In genomic region chr21:42758721-42759593, GRCh38 we compare ENCODE assay signal across 21 cellular contexts.
DNase-seq lines count a peak whose midpoint lies in the region; ATAC-seq, FAIRE-seq and TF ChIP-seq lines count a peak whose summit lies in the region.
"Had no signal": no experiment of that assay in that cellular context is flagged by ENCODE, and none has a peak within 500 bp of the region (broad histone marks: within the 10 kb centered on the region; RNA-seq: fewer than 3 reads in every experiment).

No MANE protein-coding gene starts in this region.

- H3K4me3 ChIP-seq in HepG2 (replicated peaks in 1 of 3; ENCODE audit: insufficient read depth in 1 of 3, low read depth in 2 of 3, low read length in 3 of 3) = no peak overlapping the region
- no peak overlapping the region for H3K4me3 ChIP-seq in right lobe of liver
- H3K4me3 ChIP-seq in WERI-Rb-1 (ENCODE audit: low read depth, low read length) = no peak overlapping the region
- H3K4me3 ChIP-seq in lower lobe of right lung = no peak overlapping the region
- H3K4me3 ChIP-seq in spleen = no peak overlapping the region
- H3K4me3 ChIP-seq in breast epithelium = no peak overlapping the region
- H3K4me3 ChIP-seq: HAP-1 had no signal

- no peak for TF ChIP-seq EP300 in HepG2 (IDR thresholded peaks at IDR 0.05; ENCODE audit: low read depth in 2 of 2, low read length in 2 of 2)
- no peak for TF ChIP-seq EP300 in HepG2 (CRISPR knock-in tag; IDR thresholded peaks at IDR 0.05; ENCODE audit: borderline replicate concordance)

- DNase-seq in HepG2 (ENCODE audit: low spot score) = no peak
- no peak for DNase-seq in right lobe of liver
- DNase-seq in WERI-Rb-1 = no peak
- peak; percentile 16 for DNase-seq in lower lobe of right lung
- DNase-seq in spleen = peak; percentile 56
- no peak for DNase-seq in activated naive CD4-positive, alpha-beta T cell (lab: John Stamatoyannopoulos, UW)
- DNase-seq in T-helper 9 cell = no peak
- no peak for DNase-seq in breast epithelium (ENCODE audit: low spot score in 2 of 2)
- DNase-seq: BE2C; CD4-positive, alpha-beta memory T cell; DMS153; GF-D8; MV-4-11; NCI-H1694 treated with DMSO at 0.1 percent for 48 hours; NCI-H2107; NCI-H2227 treated with DMSO at 0.1 percent for 48 hours; NCI-H510A treated with DMSO at 0.1 percent for 48 hours; NCI-H774; SIG-M5 had no signal

- H3K36me3 ChIP-seq in HepG2 (replicated peaks in 1 of 2; ENCODE audit: control insufficient read depth in 1 of 2, insufficient read depth in 2 of 2, low read length in 2 of 2) (peaks cover 0 to 7% of the 10 kb centered on the region in 2 experiments; a peak in 3 of 5 replicates), right lobe of liver (no peaks in the 10 kb centered on the region), WERI-Rb-1 (peaks cover 70% of the 10 kb centered on the region), lower lobe of right lung (peaks cover 4% of the 10 kb centered on the region), spleen (peaks cover 0 to 81% (median 12%) of the 10 kb centered on the region in 6 donors), breast epithelium (no peaks in the 10 kb centered on the region)
- H3K36me3 ChIP-seq: BE2C, HAP-1 had no signal

- in situ Hi-C loops in HepG2 (cut with HindIII; ENCODE audit: extremely low pct_ligation_motif_present, low pct_unique_long_range_greater_than_20kb) = loop anchor here (25.0 kb wide), 1 partner anchor 97 kb away; the partner anchor contains the start of gene PDE9A

- no peaks in the 10 kb centered on the region for H3K79me2 ChIP-seq in HepG2 (ENCODE audit: insufficient read depth, low read length)

- 92% methylated on average over 15 of the region's 20 CpGs for WGBS in HepG2 (ENCODE audit: low lambda C conversion rate)
- 77% methylated on average over 10 of the region's 20 CpGs for WGBS in right lobe of liver (ENCODE audit: insufficient coverage, low coverage, low lambda C conversion rate, missing lambda C conversion rate)
- 81 to 88% (median 86%) methylated on average over 18 to 20 of the region's 20 CpGs for WGBS in spleen, 5 donors

- TF ChIP-seq CTCF in HepG2 (CRISPR knock-in tag; IDR thresholded peaks at IDR 0.05) = no peak
- TF ChIP-seq CTCF in right lobe of liver (IDR thresholded peaks at IDR 0.05) = no peak
- no peak for TF ChIP-seq CTCF in WERI-Rb-1 (IDR thresholded peaks at IDR 0.05; ENCODE audit: low read depth, low read length)
- no peak for TF ChIP-seq CTCF in lower lobe of right lung (IDR thresholded peaks at IDR 0.05)
- no peak for TF ChIP-seq CTCF in spleen (IDR thresholded peaks at IDR 0.05 in 8 of 11, conservative IDR thresholded peaks at IDR 0.05 in 3 of 11)
- no peak for TF ChIP-seq CTCF in breast epithelium (IDR thresholded peaks at IDR 0.05)

- no peak overlapping the region for H2AFZ ChIP-seq in HepG2 (ENCODE audit: low read length)

- no peak for TF ChIP-seq RAD21 in HepG2 (CRISPR knock-in tag; IDR thresholded peaks at IDR 0.05)

- H3K27me3 ChIP-seq in HepG2 (ENCODE audit: control insufficient read depth in 1 of 2, insufficient read depth in 2 of 2, low read length in 2 of 2) (no peaks in the 10 kb centered on the region), right lobe of liver (no peaks in the 10 kb centered on the region), WERI-Rb-1 (ENCODE audit: insufficient read depth, low read depth, severe bottlenecking) (no peaks in the 10 kb centered on the region), lower lobe of right lung (ENCODE audit: low read depth) (no peaks in the 10 kb centered on the region), spleen (replicated peaks in 1 of 7) (no peaks in the 10 kb centered on the region), breast epithelium (no peaks in the 10 kb centered on the region)
- H3K27me3 ChIP-seq: BE2C had no signal

- no peaks in the 10 kb centered on the region for H4K20me1 ChIP-seq in HepG2 (ENCODE audit: insufficient read depth, low read length)

- FAIRE-seq in HepG2 (lab: Jason Lieb, UNC) = no peak

- no peak overlapping the region for H3K9ac ChIP-seq in HepG2 (ENCODE audit: insufficient read depth, low read depth, low read length)
- H3K9ac ChIP-seq: KMS-11 had no signal

- H3K4me1 ChIP-seq in HepG2 (ENCODE audit: insufficient read depth, low read length) (peaks cover 43% of the 10 kb centered on the region), right lobe of liver (peaks cover 0 to 8% (median 0%) of the 10 kb centered on the region in 4 donors), lower lobe of right lung (no peaks in the 10 kb centered on the region), spleen (no peaks in the 10 kb centered on the region), breast epithelium (no peaks in the 10 kb centered on the region)
- H3K4me1 ChIP-seq: HAP-1 had no signal

- no peak overlapping the region for H3K27ac ChIP-seq in HepG2 (ENCODE audit: extremely low read length, insufficient read depth, low read length)
- no peak overlapping the region for H3K27ac ChIP-seq in right lobe of liver
- peak overlapping the region; percentile 89 for H3K27ac ChIP-seq in WERI-Rb-1
- H3K27ac ChIP-seq in lower lobe of right lung = no peak overlapping the region
- no peak overlapping the region for H3K27ac ChIP-seq in spleen
- no peak overlapping the region for H3K27ac ChIP-seq in breast epithelium
- H3K27ac ChIP-seq: KMS-11 had no signal

- BruUV-seq in HepG2 (replicated peaks; lab: Mats Ljungman, UMichigan) = no TSS peak

- no peak for TF ChIP-seq POLR2A in HepG2 (IDR thresholded peaks at IDR 0.05; ENCODE audit: insufficient read depth in 1 of 2, low read depth in 2 of 2, low read length in 2 of 2)
- TF ChIP-seq POLR2A in right lobe of liver (IDR thresholded peaks at IDR 0.05) = no peak
- TF ChIP-seq POLR2A in spleen (IDR thresholded peaks at IDR 0.05) = no peak
- TF ChIP-seq POLR2A in breast epithelium (IDR thresholded peaks at IDR 0.05) = no peak

- POLR2A ChIA-PET in HepG2 (lab: Yijun Ruan, JAX) = no interaction called here

- intact Hi-C loops in HepG2 (cut with micrococcal nuclease; ENCODE audit: unreplicated experiment) = no loop called here
- intact Hi-C loops in right lobe of liver (cut with DNase I) = no loop called here
- intact Hi-C loops in lower lobe of right lung (cut with DNase I) = no loop called here
- intact Hi-C loops in spleen (cut with DNase I; ENCODE audit: low total_unique reads) = no loop called here
- intact Hi-C loops in breast epithelium (cut with DNase I; ENCODE audit: low total_unique reads) = no loop called here

- H3K9me3 ChIP-seq in HepG2 (ENCODE audit: low read length) (no peaks in the 10 kb centered on the region), right lobe of liver (no peaks in the 10 kb centered on the region), WERI-Rb-1 (ENCODE audit: severe bottlenecking) (no peaks in the 10 kb centered on the region), lower lobe of right lung (no peaks in the 10 kb centered on the region), spleen (no peaks in the 10 kb centered on the region), breast epithelium (no peaks in the 10 kb centered on the region)
- H3K9me3 ChIP-seq: BE2C, HAP-1 had no signal

- CTCF ChIA-PET in HepG2 (lab: Yijun Ruan, JAX; ENCODE audit: low intra/inter-chr PET ratio, low total read pairs) = no interaction called here

- ATAC-seq in HepG2 = no peak
- no peak for ATAC-seq in right lobe of liver
- ATAC-seq in lower lobe of right lung = no peak

- no peak overlapping the region for H3K4me2 ChIP-seq in HepG2 (ENCODE audit: low read depth, low read length)
- H3K4me2 ChIP-seq: KMS-11 had no signal

TF ChIP-seq in HepG2, 621 proteins besides CTCF, POLR2A, EP300 and RAD21:
- TF ChIP-seq MTA1 (CRISPR knock-in tag; IDR thresholded peaks at IDR 0.05; ENCODE audit: borderline replicate concordance) (no peak), ZNF687 (CRISPR knock-in tag; IDR thresholded peaks at IDR 0.05) (0 out of 2 replicates have a peak, but pooled peaks have one; percentile 15), ZNF382 (CRISPR knock-in tag; IDR thresholded peaks at IDR 0.05; ENCODE audit: borderline replicate concordance) (no peak)

Comparison
In these comparisons a context has a peak if more than half of its experiments do, and no peak if none do; other contexts are left out.
1. DNase-seq: peak in lower lobe of right lung (single experiment) and spleen (single experiment); none in HepG2 (single experiment), right lobe of liver (0 of 3), WERI-Rb-1 (single experiment), activated naive CD4-positive, alpha-beta T cell (0 of 4), T-helper 9 cell (single experiment) and breast epithelium (0 of 2).